1 cellular context compared by ENCODE assay signal in genomic region chr5:34762321-34762871, GRCh38.
TF ChIP-seq lines count a peak whose summit lies in the region.

No MANE protein-coding gene starts in this region.

TF ChIP-seq in IMR-90, 13 proteins besides CTCF, POLR2A, EP300 and RAD21 (continued from another document):
- TF ChIP-seq, protein P1, sequence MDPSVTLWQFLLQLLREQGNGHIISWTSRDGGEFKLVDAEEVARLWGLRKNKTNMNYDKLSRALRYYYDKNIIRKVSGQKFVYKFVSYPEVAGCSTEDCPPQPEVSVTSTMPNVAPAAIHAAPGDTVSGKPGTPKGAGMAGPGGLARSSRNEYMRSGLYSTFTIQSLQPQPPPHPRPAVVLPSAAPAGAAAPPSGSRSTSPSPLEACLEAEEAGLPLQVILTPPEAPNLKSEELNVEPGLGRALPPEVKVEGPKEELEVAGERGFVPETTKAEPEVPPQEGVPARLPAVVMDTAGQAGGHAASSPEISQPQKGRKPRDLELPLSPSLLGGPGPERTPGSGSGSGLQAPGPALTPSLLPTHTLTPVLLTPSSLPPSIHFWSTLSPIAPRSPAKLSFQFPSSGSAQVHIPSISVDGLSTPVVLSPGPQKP (IDR thresholded peaks at IDR 0.05; ENCODE audit: borderline replicate concordance, low read depth, low read length): no peak
